9 cellular contexts compared by ENCODE assay signal in genomic region chr4:146340798-146341197, GRCh38.
A peak's percentile ranks its signal among the peaks of the same experiment; 100 is the strongest.
DNase-seq lines count a peak whose midpoint lies in the region; ATAC-seq and TF ChIP-seq lines count a peak whose summit lies in the region.
"Had no signal": no experiment of that assay in that cellular context is flagged by ENCODE, and none has a peak within 500 bp of the region (broad histone marks: within the 10 kb centered on the region; RNA-seq: fewer than 3 reads in every experiment).

No MANE protein-coding gene starts in this region.

- no peaks in the 10 kb centered on the region for H3K36me3 Mint-ChIP-seq in stimulated activated naive B cell treated with anti-CD40 and anti-IgM and Interleukin-4, amounts not matched to agents 10 μg/mL and 1 μg/mL and 100 μg/mL, for 72 hours

- H3K4me1 ChIP-seq in vagina = no peaks in the 10 kb centered on the region

- peaks cover 5 to 13% of the 10 kb centered on the region in 2 donors for H3K4me1 Mint-ChIP-seq in stimulated activated naive B cell treated with anti-CD40 and anti-IgM and Interleukin-4, amounts not matched to agents 10 μg/mL and 1 μg/mL and 100 μg/mL, for 72 hours

- H3K27me3 Mint-ChIP-seq in stimulated activated naive B cell treated with anti-CD40 and anti-IgM and Interleukin-4, amounts not matched to agents 10 μg/mL and 1 μg/mL and 100 μg/mL, for 72 hours = no peaks in the 10 kb centered on the region

- DNase-seq in ACHN = peak; percentile 56
- DNase-seq in GM06990 (ENCODE audit: extremely low read depth, insufficient read length) = no peak
- DNase-seq in RKO (ENCODE audit: low spot score) = peak; percentile 82
- DNase-seq in fibroblast of the conjunctiva (ENCODE audit: low read depth) = peak; percentile 4
- no peak for DNase-seq in stimulated activated naive B cell treated with anti-CD40 and anti-IgM and Interleukin-4, amounts not matched to agents 10 μg/mL and 1 μg/mL and 100 μg/mL, for 72 hours
- no peak for DNase-seq in activated naive CD4-positive, alpha-beta T cell (lab: John Stamatoyannopoulos, UW)
- no peak for DNase-seq in activated T-cell treated with anti-CD3 and anti-CD28 coated beads, Interleukin-2, amount 50 U/mL, for 1 hour
- no peak for DNase-seq in vagina (ENCODE audit: extremely low spot score in 2 of 2)

- H3K9me3 ChIP-seq in vagina = no peaks in the 10 kb centered on the region

- no peak overlapping the region for H3K4me3 Mint-ChIP-seq in stimulated activated naive B cell treated with anti-CD40 and anti-IgM and Interleukin-4, amounts not matched to agents 10 μg/mL and 1 μg/mL and 100 μg/mL, for 72 hours

- TF ChIP-seq CTCF in GM06990 (IDR thresholded peaks at IDR 0.05; ENCODE audit: insufficient read depth, low read length, poor library complexity, severe bottlenecking) = peak; percentile 41
- TF ChIP-seq CTCF in vagina (IDR thresholded peaks at IDR 0.05) = no peak

- ATAC-seq in stimulated activated naive B cell treated with anti-CD40 and anti-IgM and Interleukin-4, amounts not matched to agents 10 μg/mL and 1 μg/mL and 100 μg/mL, for 72 hours (replicated peaks) = no peak

- H3K36me3 ChIP-seq in GM06990 (ENCODE audit: control insufficient read depth, insufficient read depth, low read length) = no peaks in the 10 kb centered on the region
- H3K36me3 ChIP-seq in vagina = no peaks in the 10 kb centered on the region

- in situ Hi-C loops in ACHN (cut with HindIII; ENCODE audit: low pct_ligation_motif_present, low pct_unique_long_range_greater_than_20kb, low sequenced_read_pairs) = loop anchor here (25.0 kb wide), 1 partner anchor 572 kb away; no protein-coding TSS in a partner anchor

- H3K27ac Mint-ChIP-seq in stimulated activated naive B cell treated with anti-CD40 and anti-IgM and Interleukin-4, amounts not matched to agents 10 μg/mL and 1 μg/mL and 100 μg/mL, for 72 hours = no peak overlapping the region

- no peaks in the 10 kb centered on the region for H3K9me3 Mint-ChIP-seq in stimulated activated naive B cell treated with anti-CD40 and anti-IgM and Interleukin-4, amounts not matched to agents 10 μg/mL and 1 μg/mL and 100 μg/mL, for 72 hours

- no peak overlapping the region for H3K4me3 ChIP-seq in GM06990 (replicated peaks; ENCODE audit: low read depth, low read length)
- H3K4me3 ChIP-seq in vagina = no peak overlapping the region

- intact Hi-C loops in vagina (cut with DNase I) = loop anchor here (10.0 kb wide), 1 partner anchor 764 kb away; no protein-coding TSS in a partner anchor

- no peak overlapping the region for H3K27ac ChIP-seq in vagina
- H3K27ac ChIP-seq: epithelial cell of prostate had no signal

- H3K27me3 ChIP-seq in GM06990 (replicated peaks; ENCODE audit: control insufficient read depth, insufficient read depth, low read length) (no peaks in the 10 kb centered on the region), vagina (no peaks in the 10 kb centered on the region)

- no peak for TF ChIP-seq POLR2A in vagina (IDR thresholded peaks at IDR 0.05)

Comparison
In these comparisons a context has a peak if more than half of its experiments do, and no peak if none do; other contexts are left out.
1. DNase-seq: peak in ACHN (single experiment), RKO (single experiment) and fibroblast of the conjunctiva (single experiment); none in GM06990 (single experiment), stimulated activated naive B cell treated with anti-CD40 and anti-IgM and Interleukin-4, amounts not matched to agents 10 μg/mL and 1 μg/mL and 100 μg/mL, for 72 hours (single experiment), activated naive CD4-positive, alpha-beta T cell (0 of 4), activated T-cell treated with anti-CD3 and anti-CD28 coated beads, Interleukin-2, amount 50 U/mL, for 1 hour (single experiment) and vagina (0 of 2).